ENCODE assay signal across 8 cellular contexts in genomic region chr6:156686429-156686939, GRCh38.
A peak's percentile ranks its signal among the peaks of the same experiment; 100 is the strongest.
DNase-seq lines count a peak whose midpoint lies in the region; ATAC-seq, FAIRE-seq and TF ChIP-seq lines count a peak whose summit lies in the region.

No MANE protein-coding gene starts in this region.

- peak overlapping the region; percentile 98 for H3K9ac ChIP-seq in Loucy (ENCODE audit: low read depth, low read length, poor library complexity, severe bottlenecking)

- H3K79me2 ChIP-seq in Loucy (ENCODE audit: insufficient read depth, low read length): no peaks in the 10 kb centered on the region

- peak overlapping the region; percentile 83 to 92 (median 88) for H3K4me3 Mint-ChIP-seq in immature natural killer cell

- peak overlapping the region; percentile 90 for H3K4me2 ChIP-seq in Loucy (ENCODE audit: low read depth, low read length, poor library complexity, severe bottlenecking)

- FAIRE-seq in bronchial epithelial cell (lab: Jason Lieb, UNC) (no peak), small intestine (lab: Jason Lieb, UNC) (no peak)

- no peaks in the 10 kb centered on the region for H3K9me2 ChIP-seq in Loucy (replicated peaks; ENCODE audit: low read depth, low read length)

- H3K4me1 ChIP-seq in Loucy (ENCODE audit: insufficient read depth, low read length, poor library complexity, severe bottlenecking): peaks cover 19% of the 10 kb centered on the region
- peaks cover 4% of the 10 kb centered on the region; the same call in 1 of the 2 replicates for H3K4me1 ChIP-seq in SJCRH30
- no peaks in the 10 kb centered on the region for H3K4me1 ChIP-seq in small intestine (ENCODE audit: control insufficient read depth in 2 of 2, insufficient read depth in 1 of 2, low read depth in 1 of 2, low read length in 1 of 2)

- H3K9me3 Mint-ChIP-seq in immature natural killer cell: no peaks in the 10 kb centered on the region

- H3K4me3 ChIP-seq in AG04450 (ENCODE audit: low read depth, low read length) (peak overlapping the region; percentile 80), Loucy (ENCODE audit: low read length, poor library complexity, severe bottlenecking) (peak overlapping the region; percentile 87), SJCRH30 (peak overlapping the region; percentile 79), bronchial epithelial cell (ENCODE audit: low read depth, low read length) (peak overlapping the region; percentile 55), small intestine (ENCODE audit: low read depth in 1 of 2, low read length in 2 of 2) (peak overlapping the region; percentile 70 to 80)

- H3K27ac ChIP-seq in AG04450 (ENCODE audit: low read depth, low read length): peak overlapping the region; percentile 100
- H3K27ac ChIP-seq in SJCRH30: peak overlapping the region; percentile 93
- peak overlapping the region; percentile 89 to 99 for H3K27ac ChIP-seq in small intestine (ENCODE audit: low read depth in 1 of 2, low read length in 1 of 2)

- H3K27me3 ChIP-seq in AG04450 (ENCODE audit: control insufficient read depth, insufficient read depth, low read length) (peaks cover 4% of the 10 kb centered on the region), Loucy (ENCODE audit: insufficient read depth, low read length, poor library complexity, severe bottlenecking) (no peaks in the 10 kb centered on the region), SJCRH30 (no peaks in the 10 kb centered on the region), bronchial epithelial cell (ENCODE audit: control insufficient read depth, insufficient read depth, low read length) (no peaks in the 10 kb centered on the region), small intestine (ENCODE audit: control insufficient read depth in 2 of 2, insufficient read depth in 2 of 2, low read length in 2 of 2) (peaks cover 0 to 2% of the 10 kb centered on the region in 2 donors)

- peaks cover 9 to 20% (median 11%) of the 10 kb centered on the region in 3 donors for H3K27me3 Mint-ChIP-seq in immature natural killer cell (ENCODE audit: low read depth in 3 of 3)

- 0 out of 2 replicates have a peak, but pooled peaks cover 4% of the 10 kb centered on the region for H3F3A ChIP-seq in Loucy (ENCODE audit: low read depth)

- no peak for ATAC-seq in GM19324 (IDR thresholded peaks at IDR 0.05; ENCODE audit: low FRiP score, unreplicated experiment)

- POLR2A ChIA-PET in AG04450 (lab: Yijun Ruan, JAX): interaction anchor here (1.2 to 1.7 kb wide), 3 partner anchors 34 to 334 kb away, joined by 4 to 9 read pairs (median 4); partner anchors contain the start of gene ARID1B

- peak overlapping the region; percentile 82 to 92 (median 88) for H3K27ac Mint-ChIP-seq in immature natural killer cell

- no peaks in the 10 kb centered on the region for H4K20me1 ChIP-seq in Loucy (ENCODE audit: insufficient read depth, low read length, poor library complexity, severe bottlenecking)

- H3K9me3 ChIP-seq in AG04450 (ENCODE audit: control insufficient read depth, insufficient read depth, low read length) (no peaks in the 10 kb centered on the region), Loucy (ENCODE audit: insufficient read depth, low read depth, low read length) (no peaks in the 10 kb centered on the region), SJCRH30 (replicated peaks) (no peaks in the 10 kb centered on the region), small intestine (ENCODE audit: control insufficient read depth, low read depth) (no peaks in the 10 kb centered on the region)

- H2AFZ ChIP-seq in Loucy (ENCODE audit: low read length): peak overlapping the region; percentile 94

- CTCF ChIA-PET in AG04450 (lab: Charles Lee): interaction anchor here (0.6 to 1.6 kb wide), 4 partner anchors 32 to 1359 kb away, joined by 3 read pairs; no protein-coding TSS in a partner anchor

- no peaks in the 10 kb centered on the region for H3K36me3 ChIP-seq in Loucy (ENCODE audit: insufficient read depth, low read length)
- no peaks in the 10 kb centered on the region for H3K36me3 ChIP-seq in SJCRH30
- H3K36me3 ChIP-seq in bronchial epithelial cell (ENCODE audit: control insufficient read depth, insufficient read depth, low read length): no peaks in the 10 kb centered on the region
- H3K36me3 ChIP-seq in small intestine (ENCODE audit: control insufficient read depth in 2 of 2, insufficient read depth in 2 of 2, low read length in 2 of 2): no peaks in the 10 kb centered on the region

- in situ Hi-C loops in GM13976 (cut with MboI; ENCODE audit: low sequenced_read_pairs, unreplicated experiment): no loop called here

- TF ChIP-seq CTCF in AG04450 (IDR thresholded peaks at IDR 0.05; ENCODE audit: low read depth, low read length) (peak; percentile 52), GM13976 (IDR thresholded peaks at IDR 0.05; ENCODE audit: borderline replicate concordance, control extremely low read depth, extremely low read depth, insufficient read depth, missing control alignments) (no peak), Loucy (conservative IDR thresholded peaks at IDR 0.05; ENCODE audit: low read length) (peak; percentile 61), bronchial epithelial cell (IDR thresholded peaks at IDR 0.05; ENCODE audit: insufficient read depth, low read length, severe bottlenecking) (peak; percentile 28)

- peaks cover 17 to 21% of the 10 kb centered on the region in 2 donors for H3K4me1 Mint-ChIP-seq in immature natural killer cell

- no peaks in the 10 kb centered on the region for H3K36me3 Mint-ChIP-seq in immature natural killer cell

- no peak for DNase-seq in AG04450 (ENCODE audit: low read depth, low spot score)
- peak; percentile 51 for DNase-seq in GM13976 (ENCODE audit: low spot score)
- no peak for DNase-seq in SJCRH30
- peak; percentile 56 for DNase-seq in bronchial epithelial cell (ENCODE audit: low read depth)
- DNase-seq in immature natural killer cell: peak; percentile 36 to 44 (median 37)
- peak; percentile 72 for DNase-seq in small intestine

- 0 to 1% (median 1%) methylated on average over 11 of the region's 11 CpGs for WGBS in small intestine, 3 donors

Comparison
In these comparisons a context has a peak if more than half of its experiments do, and no peak if none do; other contexts are left out.
1. DNase-seq: peak in GM13976 (single experiment), bronchial epithelial cell (single experiment), immature natural killer cell (3 of 3) and small intestine (single experiment); none in AG04450 (single experiment) and SJCRH30 (0 of 2).
2. Peak in every context shown above with its lines, with median percentiles within 50 percentile points of each other: H3K27ac ChIP-seq and H3K4me3 ChIP-seq.